36 cellular contexts compared by ENCODE assay signal in the genomic region with DNA sequence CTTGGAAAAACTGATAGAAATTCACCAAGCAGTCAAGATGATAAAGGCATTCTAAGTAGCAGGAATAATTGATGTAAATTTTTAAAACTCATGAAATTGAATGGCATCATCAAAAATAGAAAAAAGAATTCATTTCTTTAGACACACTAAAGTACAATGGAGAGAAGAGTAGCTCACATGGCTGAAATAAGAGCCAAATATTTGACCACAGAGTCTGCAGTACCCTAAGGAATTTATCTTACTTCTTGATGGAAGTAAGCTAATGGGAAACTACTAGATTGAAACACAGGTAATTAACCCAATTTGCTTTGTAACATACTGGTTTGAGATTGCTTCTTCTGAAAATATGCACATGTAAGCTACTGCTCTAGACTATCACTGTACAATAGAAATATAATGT.
"Had no signal": no experiment of that assay in that cellular context is flagged by ENCODE, and none has a peak within 500 bp of the region (broad histone marks: within the 10 kb centered on the region; RNA-seq: fewer than 3 reads in every experiment).

No MANE protein-coding gene starts in this region.

- H3K4me3 Mint-ChIP-seq: activated B cell treated with CpG ODN at 0.5 μM for 24 hours; activated CD4-positive, alpha-beta memory T cell treated with anti-CD3 and anti-CD28 coated beads for 36 hours; activated CD4-positive, alpha-beta T cell treated with anti-CD3 and anti-CD28 coated beads, Interleukin-2, amount 10 ng/mL, durations not matched to agents 24 days and 14 days; activated CD8-positive, alpha-beta T cell treated with anti-CD3 and anti-CD28 coated beads for 36 hours; activated naive CD4-positive, alpha-beta T cell treated with anti-CD3 and anti-CD28 coated beads for 36 hours; activated naive CD8-positive, alpha-beta T cell treated with anti-CD3 and anti-CD28 coated beads for 36 hours; activated T-cell treated with anti-CD3 and anti-CD28 coated beads, Interleukin-2, amount 50 U/mL, for 4 hours; activated T-cell treated with anti-CD3 and anti-CD28 coated beads, Interleukin-2, amount 50 U/mL, for 72 hours; activated T-helper 1 cell treated with anti-CD3 and anti-CD28 coated beads, Interleukin-12 subunit alpha, Interleukin-12 subunit beta, Interleukin-2, Interleukin-4 antibody, amounts not matched to agents 30 ng/mL and 10 ng/mL and 1 ng/mL, durations not matched to agents 14 hours and 24 hours and 36 hours; activated T-helper 17 cell treated with anti-CD3 and anti-CD28 coated beads, Interleukin-2, amount 50 U/mL, for 72 hours; T-helper 1 cell treated with Interleukin-12 subunit alpha and Interleukin-12 subunit beta and Interleukin-4 antibody, amounts not matched to agents 30 μg/mL and 1 μg/mL, for 36 hours; T-helper 2 cell treated with Interferon-gamma antibody and Interleukin-4, amounts not matched to agents 5 μg/mL and 100 μg/mL, for 36 hours had no signal

- H3K36me3 ChIP-seq: adrenal gland, brain microvascular endothelial cell, breast epithelium had no signal

- H3K4me3 ChIP-seq: adrenal gland, body of pancreas, breast epithelium had no signal

- H3K36me3 Mint-ChIP-seq: activated CD4-positive, alpha-beta memory T cell treated with anti-CD3 and anti-CD28 coated beads for 36 hours; activated naive CD4-positive, alpha-beta T cell treated with anti-CD3 and anti-CD28 coated beads, Interleukin-2, amount 50 U/mL, for 72 hours; activated naive CD8-positive, alpha-beta T cell treated with anti-CD3 and anti-CD28 coated beads for 36 hours had no signal

- FAIRE-seq: TTC549 had no signal

- H3K27me3 Mint-ChIP-seq: activated B cell treated with CpG ODN at 0.5 μM for 24 hours; activated CD4-positive, alpha-beta memory T cell treated with anti-CD3 and anti-CD28 coated beads for 36 hours; activated CD4-positive, alpha-beta T cell treated with anti-CD3 and anti-CD28 coated beads, Interleukin-2, amount 10 ng/mL, durations not matched to agents 24 days and 14 days; activated CD8-positive, alpha-beta T cell treated with anti-CD3 and anti-CD28 coated beads for 36 hours; activated naive CD8-positive, alpha-beta T cell treated with anti-CD3 and anti-CD28 coated beads for 36 hours; activated T-helper 17 cell treated with anti-CD3 and anti-CD28 coated beads, Interleukin-2, amount 50 U/mL, for 72 hours had no signal

- H3K27ac ChIP-seq: adrenal gland, body of pancreas, brain microvascular endothelial cell, breast epithelium, VCaP had no signal

- H3K4me1 Mint-ChIP-seq: activated B cell treated with CpG ODN at 0.5 μM for 24 hours; activated CD4-positive, alpha-beta T cell treated with anti-CD3 and anti-CD28 coated beads, Interleukin-2, amount 10 ng/mL, durations not matched to agents 24 days and 14 days; activated naive CD8-positive, alpha-beta T cell treated with anti-CD3 and anti-CD28 coated beads for 36 hours; activated T-helper 17 cell treated with anti-CD3 and anti-CD28 coated beads, Interleukin-2, amount 50 U/mL, for 72 hours had no signal

- H3K27me3 ChIP-seq: adrenal gland, body of pancreas, brain microvascular endothelial cell, breast epithelium had no signal

- DNase-seq: activated B cell treated with CpG ODN at 0.5 μM for 24 hours; activated CD4-positive, alpha-beta memory T cell treated with anti-CD3 and anti-CD28 coated beads for 36 hours; activated CD4-positive, alpha-beta T cell treated with anti-CD3 and anti-CD28 coated beads for 4 hours; activated CD4-positive, alpha-beta T cell treated with anti-CD3 and anti-CD28 coated beads, Interleukin-2, amount 10 ng/mL, durations not matched to agents 24 days and 14 days; activated CD4-positive, alpha-beta T cell treated with anti-CD3 and anti-CD28 coated beads, Interleukin-2, amount 50 U/mL, for 1 hour; activated CD4-positive, alpha-beta T cell treated with anti-CD3 and anti-CD28 coated beads, Interleukin-2, amount 50 U/mL, for 4 hours; activated CD4-positive, CD25-positive, alpha-beta regulatory T cell treated with anti-CD3 and anti-CD28 coated beads, Interleukin-2, amount 50 U/mL, for 72 hours; activated CD8-positive, alpha-beta memory T cell treated with anti-CD3 and anti-CD28 coated beads, Interleukin-2, amount 50 U/mL, for 4 hours; activated CD8-positive, alpha-beta T cell treated with anti-CD3 and anti-CD28 coated beads for 36 hours; activated effector memory CD4-positive, alpha-beta T cell treated with anti-CD3 and anti-CD28 coated beads, Interleukin-2, amount 50 U/mL, for 16 hours; activated gamma-delta T cell treated with Interleukin-2 at 50 U/mL for 16 hours; activated naive CD4-positive, alpha-beta T cell; activated naive CD4-positive, alpha-beta T cell treated with anti-CD3 and anti-CD28 coated beads for 36 hours; activated naive CD4-positive, alpha-beta T cell treated with anti-CD3 and anti-CD28 coated beads, Interleukin-2, amount 50 U/mL, for 16 hours; activated naive CD8-positive, alpha-beta T cell treated with anti-CD3 and anti-CD28 coated beads for 36 hours; activated T-cell treated with anti-CD3 and anti-CD28 coated beads for 4 hours; activated T-cell treated with anti-CD3 and anti-CD28 coated beads, Interleukin-2, amount 50 U/mL, for 1 hour; activated T-cell treated with anti-CD3 and anti-CD28 coated beads, Interleukin-2, amount 50 U/mL, for 4 hours; activated T-cell treated with anti-CD3 and anti-CD28 coated beads, Interleukin-2, amount 50 U/mL, for 72 hours; adrenal gland; amniotic stem cell; aorta; body of pancreas; brain microvascular endothelial cell; central memory CD4-positive, alpha-beta T cell; T-helper 1 cell; T-helper 2 cell; T-helper 9 cell had no signal

- H3K4me1 ChIP-seq: adrenal gland, body of pancreas, breast epithelium had no signal

- H3K9me3 ChIP-seq: adrenal gland, body of pancreas had no signal

- H3K27ac Mint-ChIP-seq: activated B cell treated with CpG ODN at 0.5 μM for 24 hours; activated CD4-positive, alpha-beta memory T cell treated with anti-CD3 and anti-CD28 coated beads for 36 hours; activated CD4-positive, alpha-beta T cell treated with anti-CD3 and anti-CD28 coated beads, Interleukin-2, amount 10 ng/mL, durations not matched to agents 24 days and 14 days; activated CD8-positive, alpha-beta T cell treated with anti-CD3 and anti-CD28 coated beads for 36 hours; activated naive CD4-positive, alpha-beta T cell treated with anti-CD3 and anti-CD28 coated beads for 36 hours; activated naive CD4-positive, alpha-beta T cell treated with anti-CD3 and anti-CD28 coated beads, Interleukin-2, amount 50 U/mL, for 72 hours; activated naive CD8-positive, alpha-beta T cell treated with anti-CD3 and anti-CD28 coated beads for 36 hours; activated T-cell treated with anti-CD3 and anti-CD28 coated beads, Interleukin-2, amount 50 U/mL, for 72 hours; activated T-helper 1 cell treated with anti-CD3 and anti-CD28 coated beads, Interleukin-12 subunit alpha, Interleukin-12 subunit beta, Interleukin-2, Interleukin-4 antibody, amounts not matched to agents 30 ng/mL and 10 ng/mL and 1 ng/mL, durations not matched to agents 14 hours and 24 hours and 36 hours; activated T-helper 17 cell treated with anti-CD3 and anti-CD28 coated beads, Interleukin-2, amount 50 U/mL, for 72 hours; T-helper 1 cell treated with Interleukin-12 subunit alpha and Interleukin-12 subunit beta and Interleukin-4 antibody, amounts not matched to agents 30 μg/mL and 1 μg/mL, for 36 hours; T-helper 2 cell treated with Interferon-gamma antibody and Interleukin-4, amounts not matched to agents 5 μg/mL and 100 μg/mL, for 36 hours had no signal

- H3K9me3 Mint-ChIP-seq: activated CD4-positive, alpha-beta T cell treated with anti-CD3 and anti-CD28 coated beads, Interleukin-2, amount 10 ng/mL, durations not matched to agents 24 days and 14 days; activated T-helper 1 cell treated with anti-CD3 and anti-CD28 coated beads, Interleukin-12 subunit alpha, Interleukin-12 subunit beta, Interleukin-2, Interleukin-4 antibody, amounts not matched to agents 30 ng/mL and 10 ng/mL and 1 ng/mL, durations not matched to agents 14 hours and 24 hours and 36 hours; T-helper 1 cell treated with Interleukin-12 subunit alpha and Interleukin-12 subunit beta and Interleukin-4 antibody, amounts not matched to agents 30 μg/mL and 1 μg/mL, for 36 hours; T-helper 2 cell treated with Interferon-gamma antibody and Interleukin-4, amounts not matched to agents 5 μg/mL and 100 μg/mL, for 36 hours had no signal
